Comparison of ENCODE assay signal across 1 cellular context in the genomic region with DNA sequence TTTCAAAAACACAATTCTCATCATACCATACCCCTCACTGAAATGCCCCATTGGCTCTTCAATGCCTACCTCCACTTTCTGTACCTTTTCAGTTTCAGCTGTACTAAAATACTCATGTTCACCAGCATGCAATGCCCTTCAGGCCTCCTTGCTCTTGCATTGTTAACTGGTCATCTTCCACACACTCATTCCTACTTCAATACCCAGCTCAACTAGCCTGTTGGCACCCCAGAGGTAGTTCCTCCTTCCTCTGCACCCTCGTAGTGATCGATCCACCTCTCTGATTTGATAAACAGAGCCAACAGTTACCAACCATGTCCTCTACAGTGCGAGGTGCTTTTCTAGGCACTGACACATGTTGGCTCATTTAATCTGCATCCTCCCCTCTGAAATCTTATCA.
TF ChIP-seq lines count a peak whose summit lies in the region.

No MANE protein-coding gene starts in this region.

TF ChIP-seq in HepG2, 621 proteins besides CTCF, POLR2A, EP300 and RAD21:
- TF ChIP-seq ZNF776 (CRISPR knock-in tag; IDR thresholded peaks at IDR 0.05) (no peak), CHD4 (IDR thresholded peaks at IDR 0.05; ENCODE audit: borderline replicate concordance, low read length) (no peak), NRL (CRISPR knock-in tag; IDR thresholded peaks at IDR 0.05; ENCODE audit: borderline replicate concordance) (no peak), ZFP1 (CRISPR knock-in tag; IDR thresholded peaks at IDR 0.05) (peak; percentile 97; the same call in 1 of the 2 replicates), ZNF839 (CRISPR knock-in tag; IDR thresholded peaks at IDR 0.05; ENCODE audit: borderline replicate concordance) (no peak)
- TF ChIP-seq, protein P1, sequence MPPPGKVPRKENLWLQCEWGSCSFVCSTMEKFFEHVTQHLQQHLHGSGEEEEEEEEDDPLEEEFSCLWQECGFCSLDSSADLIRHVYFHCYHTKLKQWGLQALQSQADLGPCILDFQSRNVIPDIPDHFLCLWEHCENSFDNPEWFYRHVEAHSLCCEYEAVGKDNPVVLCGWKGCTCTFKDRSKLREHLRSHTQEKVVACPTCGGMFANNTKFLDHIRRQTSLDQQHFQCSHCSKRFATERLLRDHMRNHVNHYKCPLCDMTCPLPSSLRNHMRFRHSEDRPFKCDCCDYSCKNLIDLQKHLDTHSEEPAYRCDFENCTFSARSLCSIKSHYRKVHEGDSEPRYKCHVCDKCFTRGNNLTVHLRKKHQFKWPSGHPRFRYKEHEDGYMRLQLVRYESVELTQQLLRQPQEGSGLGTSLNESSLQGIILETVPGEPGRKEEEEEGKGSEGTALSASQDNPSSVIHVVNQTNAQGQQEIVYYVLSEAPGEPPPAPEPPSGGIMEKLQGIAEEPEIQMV (CRISPR knock-in tag; IDR thresholded peaks at IDR 0.05; ENCODE audit: low read depth), result no peak
